In the genomic region with DNA sequence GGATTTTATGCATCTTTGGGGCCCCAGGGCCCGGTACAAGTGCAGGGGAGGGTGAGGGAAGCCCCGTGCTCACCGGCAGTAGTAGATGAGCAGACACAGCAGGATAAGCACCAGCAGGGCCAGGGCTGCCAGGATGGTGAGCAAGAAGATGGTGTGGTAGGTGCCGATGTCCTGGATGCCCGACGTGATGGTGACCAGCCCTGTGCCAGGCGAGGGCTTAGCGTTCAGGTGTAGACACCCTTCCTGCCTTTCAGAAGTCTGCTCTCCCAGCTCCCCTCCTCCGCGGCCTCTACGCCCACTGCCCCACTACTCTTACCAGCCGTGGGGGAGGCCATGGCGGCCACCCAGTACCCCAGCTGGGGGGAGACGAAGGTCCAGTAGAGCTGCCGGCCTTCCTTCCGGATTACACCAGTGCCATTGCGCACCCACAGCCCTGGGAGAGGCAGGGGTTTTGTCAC, we compare ENCODE assay signal across 1 cellular context.
TF ChIP-seq lines count a peak whose summit lies in the region.

No MANE protein-coding gene starts in this region.

TF ChIP-seq in GM23338, 12 proteins besides CTCF, POLR2A, EP300 and RAD21 (continued from another document):
- TF ChIP-seq, protein P1, sequence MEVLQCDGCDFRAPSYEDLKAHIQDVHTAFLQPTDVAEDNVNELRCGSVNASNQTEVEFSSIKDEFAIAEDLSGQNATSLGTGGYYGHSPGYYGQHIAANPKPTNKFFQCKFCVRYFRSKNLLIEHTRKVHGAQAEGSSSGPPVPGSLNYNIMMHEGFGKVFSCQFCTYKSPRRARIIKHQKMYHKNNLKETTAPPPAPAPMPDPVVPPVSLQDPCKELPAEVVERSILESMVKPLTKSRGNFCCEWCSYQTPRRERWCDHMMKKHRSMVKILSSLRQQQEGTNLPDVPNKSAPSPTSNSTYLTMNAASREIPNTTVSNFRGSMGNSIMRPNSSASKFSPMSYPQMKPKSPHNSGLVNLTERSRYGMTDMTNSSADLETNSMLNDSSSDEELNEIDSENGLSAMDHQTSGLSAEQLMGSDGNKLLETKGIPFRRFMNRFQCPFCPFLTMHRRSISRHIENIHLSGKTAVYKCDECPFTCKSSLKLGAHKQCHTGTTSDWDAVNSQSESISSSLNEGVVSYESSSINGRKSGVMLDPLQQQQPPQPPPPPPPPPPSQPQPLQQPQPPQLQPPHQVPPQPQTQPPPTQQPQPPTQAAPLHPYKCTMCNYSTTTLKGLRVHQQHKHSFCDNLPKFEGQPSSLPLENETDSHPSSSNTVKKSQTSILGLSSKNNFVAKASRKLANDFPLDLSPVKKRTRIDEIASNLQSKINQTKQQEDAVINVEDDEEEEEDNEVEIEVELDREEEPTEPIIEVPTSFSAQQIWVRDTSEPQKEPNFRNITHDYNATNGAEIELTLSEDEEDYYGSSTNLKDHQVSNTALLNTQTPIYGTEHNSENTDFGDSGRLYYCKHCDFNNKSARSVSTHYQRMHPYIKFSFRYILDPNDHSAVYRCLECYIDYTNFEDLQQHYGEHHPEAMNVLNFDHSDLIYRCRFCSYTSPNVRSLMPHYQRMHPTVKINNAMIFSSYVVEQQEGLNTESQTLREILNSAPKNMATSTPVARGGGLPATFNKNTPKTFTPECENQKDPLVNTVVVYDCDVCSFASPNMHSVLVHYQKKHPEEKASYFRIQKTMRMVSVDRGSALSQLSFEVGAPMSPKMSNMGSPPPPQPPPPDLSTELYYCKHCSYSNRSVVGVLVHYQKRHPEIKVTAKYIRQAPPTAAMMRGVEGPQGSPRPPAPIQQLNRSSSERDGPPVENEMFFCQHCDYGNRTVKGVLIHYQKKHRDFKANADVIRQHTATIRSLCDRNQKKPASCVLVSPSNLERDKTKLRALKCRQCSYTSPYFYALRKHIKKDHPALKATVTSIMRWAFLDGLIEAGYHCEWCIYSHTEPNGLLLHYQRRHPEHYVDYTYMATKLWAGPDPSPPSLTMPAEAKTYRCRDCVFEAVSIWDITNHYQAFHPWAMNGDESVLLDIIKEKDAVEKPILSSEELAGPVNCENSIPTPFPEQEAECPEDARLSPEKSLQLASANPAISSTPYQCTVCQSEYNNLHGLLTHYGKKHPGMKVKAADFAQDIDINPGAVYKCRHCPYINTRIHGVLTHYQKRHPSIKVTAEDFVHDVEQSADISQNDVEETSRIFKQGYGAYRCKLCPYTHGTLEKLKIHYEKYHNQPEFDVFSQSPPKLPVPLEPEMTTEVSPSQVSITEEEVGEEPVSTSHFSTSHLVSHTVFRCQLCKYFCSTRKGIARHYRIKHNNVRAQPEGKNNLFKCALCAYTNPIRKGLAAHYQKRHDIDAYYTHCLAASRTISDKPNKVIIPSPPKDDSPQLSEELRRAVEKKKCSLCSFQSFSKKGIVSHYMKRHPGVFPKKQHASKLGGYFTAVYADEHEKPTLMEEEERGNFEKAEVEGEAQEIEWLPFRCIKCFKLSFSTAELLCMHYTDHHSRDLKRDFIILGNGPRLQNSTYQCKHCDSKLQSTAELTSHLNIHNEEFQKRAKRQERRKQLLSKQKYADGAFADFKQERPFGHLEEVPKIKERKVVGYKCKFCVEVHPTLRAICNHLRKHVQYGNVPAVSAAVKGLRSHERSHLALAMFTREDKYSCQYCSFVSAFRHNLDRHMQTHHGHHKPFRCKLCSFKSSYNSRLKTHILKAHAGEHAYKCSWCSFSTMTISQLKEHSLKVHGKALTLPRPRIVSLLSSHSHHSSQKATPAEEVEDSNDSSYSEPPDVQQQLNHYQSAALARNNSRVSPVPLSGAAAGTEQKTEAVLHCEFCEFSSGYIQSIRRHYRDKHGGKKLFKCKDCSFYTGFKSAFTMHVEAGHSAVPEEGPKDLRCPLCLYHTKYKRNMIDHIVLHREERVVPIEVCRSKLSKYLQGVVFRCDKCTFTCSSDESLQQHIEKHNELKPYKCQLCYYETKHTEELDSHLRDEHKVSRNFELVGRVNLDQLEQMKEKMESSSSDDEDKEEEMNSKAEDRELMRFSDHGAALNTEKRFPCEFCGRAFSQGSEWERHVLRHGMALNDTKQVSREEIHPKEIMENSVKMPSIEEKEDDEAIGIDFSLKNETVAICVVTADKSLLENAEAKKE (CRISPR knock-in tag; IDR thresholded peaks at IDR 0.05), result no peak
- TF ChIP-seq ZNF331 (CRISPR knock-in tag; IDR thresholded peaks at IDR 0.05; ENCODE audit: low read depth) (no peak), POLR2AphosphoS5 (IDR thresholded peaks at IDR 0.05; ENCODE audit: low read depth) (no peak), CREB1 (CRISPR knock-in tag; IDR thresholded peaks at IDR 0.05; ENCODE audit: low read depth) (no peak)
